Comparison of ENCODE assay signal across 9 cellular contexts in the genomic region with DNA sequence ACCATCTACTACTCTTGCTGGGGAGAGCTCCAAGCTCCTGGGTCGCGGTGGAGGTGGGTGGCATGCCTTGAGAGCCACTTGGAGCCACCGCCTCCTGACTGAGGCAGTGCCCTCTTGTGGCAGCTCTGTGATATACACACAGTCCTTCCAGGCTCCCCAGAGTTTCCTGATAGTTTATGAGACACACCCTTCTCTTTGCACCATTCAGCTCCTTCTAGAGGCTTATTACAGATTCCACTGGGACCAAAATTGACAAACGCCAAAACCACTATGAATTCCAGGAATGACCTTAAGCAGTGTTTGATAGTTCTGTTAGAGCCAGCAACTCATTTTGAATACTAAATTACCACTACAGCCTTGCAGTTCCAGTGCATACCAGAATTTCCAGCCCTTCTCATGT.
A peak's percentile ranks its signal among the peaks of the same experiment; 100 is the strongest.
DNase-seq lines count a peak whose midpoint lies in the region; ATAC-seq and TF ChIP-seq lines count a peak whose summit lies in the region.
"Had no signal": no experiment of that assay in that cellular context is flagged by ENCODE, and none has a peak within 500 bp of the region (broad histone marks: within the 10 kb centered on the region; RNA-seq: fewer than 3 reads in every experiment).

No MANE protein-coding gene starts in this region.

- intact Hi-C loops in right lobe of liver (cut with DNase I) = loop anchor here (10.0 kb wide), 1 partner anchor 192 kb away; no protein-coding TSS in a partner anchor

- H3K27me3 ChIP-seq in SJSA1 (replicated peaks) (no peaks in the 10 kb centered on the region; the same call in 1 of the 2 replicates), right lobe of liver (no peaks in the 10 kb centered on the region)
- H3K27me3 ChIP-seq: BLaER1 had no signal

- H3K4me3 ChIP-seq in Jurkat, Clone E6-1 (ENCODE audit: low read length) = no peak overlapping the region
- H3K4me3 ChIP-seq in SJSA1 = no peak overlapping the region
- no peak overlapping the region for H3K4me3 ChIP-seq in right lobe of liver
- H3K4me3 ChIP-seq: BLaER1 had no signal

- H3K9me3 ChIP-seq in SJSA1 (replicated peaks) (no peaks in the 10 kb centered on the region), right lobe of liver (no peaks in the 10 kb centered on the region)
- H3K9me3 ChIP-seq: BLaER1 had no signal

- H3K36me3 ChIP-seq in SJSA1 (no peaks in the 10 kb centered on the region), right lobe of liver (no peaks in the 10 kb centered on the region)
- H3K36me3 ChIP-seq: BLaER1 had no signal

- no peak overlapping the region for H3K4me3 Mint-ChIP-seq in stimulated activated naive CD8-positive, alpha-beta T cell treated with anti-CD3 and anti-CD28 coated beads, Interleukin-15, amount 100 ng/mL, for 72 hours

- H3K27me3 Mint-ChIP-seq in stimulated activated naive CD8-positive, alpha-beta T cell treated with anti-CD3 and anti-CD28 coated beads, Interleukin-15, amount 100 ng/mL, for 72 hours = peaks cover 8% of the 10 kb centered on the region

- no peaks in the 10 kb centered on the region for H3K9me3 Mint-ChIP-seq in stimulated activated naive CD8-positive, alpha-beta T cell treated with anti-CD3 and anti-CD28 coated beads, Interleukin-15, amount 100 ng/mL, for 72 hours

- ATAC-seq in GM21423 (IDR thresholded peaks at IDR 0.05; ENCODE audit: unreplicated experiment) (peak; percentile 78), right lobe of liver (peak; percentile 93 to 97 (median 94))
- ATAC-seq in stimulated activated naive CD8-positive, alpha-beta T cell treated with anti-CD3 and anti-CD28 coated beads, Interleukin-15, amount 100 ng/mL, for 72 hours = peak; percentile 71

- H3K27ac ChIP-seq in SJSA1 (no peak overlapping the region), right lobe of liver (no peak overlapping the region)
- H3K27ac ChIP-seq: BLaER1 had no signal

- H3K27ac Mint-ChIP-seq in stimulated activated naive CD8-positive, alpha-beta T cell treated with anti-CD3 and anti-CD28 coated beads, Interleukin-15, amount 100 ng/mL, for 72 hours = peak overlapping the region in 1 of 2 donors; percentile 82

- TF ChIP-seq CTCF in right lobe of liver (IDR thresholded peaks at IDR 0.05) = peak; percentile 54 to 84 (median 73)

- H3K4me1 Mint-ChIP-seq in stimulated activated naive CD8-positive, alpha-beta T cell treated with anti-CD3 and anti-CD28 coated beads, Interleukin-15, amount 100 ng/mL, for 72 hours = no peaks in the 10 kb centered on the region

- DNase-seq in NCI-H1436 (lab: John Stamatoyannopoulos, UW) (peak; percentile 21), NCI-H1436 treated with DMSO at 0.1 percent for 48 hours (lab: John Stamatoyannopoulos, UW) (no peak), SJSA1 (ENCODE audit: low read depth in 1 of 2, low spot score in 2 of 2) (peak; percentile 56 to 63), cerebellum (ENCODE audit: low spot score) (peak; percentile 6), right lobe of liver (peak in 2 of 3 donors; percentile 50 to 61)
- DNase-seq in Jurkat, Clone E6-1 (ENCODE audit: low read depth, low spot score) = peak; percentile 41
- DNase-seq in stimulated activated naive CD8-positive, alpha-beta T cell treated with anti-CD3 and anti-CD28 coated beads, Interleukin-15, amount 100 ng/mL, for 72 hours = peak; percentile 5 to 20

- TF ChIP-seq POLR2A in right lobe of liver (IDR thresholded peaks at IDR 0.05) = no peak

- 0% methylated on average over 4 of the region's 4 CpGs for WGBS in right lobe of liver (ENCODE audit: insufficient coverage, low coverage, low lambda C conversion rate, missing lambda C conversion rate)

- H3K4me1 ChIP-seq in SJSA1 (replicated peaks) (no peaks in the 10 kb centered on the region), right lobe of liver (peaks cover 0 to 2% (median 0%) of the 10 kb centered on the region in 4 donors)
